In the genomic region with DNA sequence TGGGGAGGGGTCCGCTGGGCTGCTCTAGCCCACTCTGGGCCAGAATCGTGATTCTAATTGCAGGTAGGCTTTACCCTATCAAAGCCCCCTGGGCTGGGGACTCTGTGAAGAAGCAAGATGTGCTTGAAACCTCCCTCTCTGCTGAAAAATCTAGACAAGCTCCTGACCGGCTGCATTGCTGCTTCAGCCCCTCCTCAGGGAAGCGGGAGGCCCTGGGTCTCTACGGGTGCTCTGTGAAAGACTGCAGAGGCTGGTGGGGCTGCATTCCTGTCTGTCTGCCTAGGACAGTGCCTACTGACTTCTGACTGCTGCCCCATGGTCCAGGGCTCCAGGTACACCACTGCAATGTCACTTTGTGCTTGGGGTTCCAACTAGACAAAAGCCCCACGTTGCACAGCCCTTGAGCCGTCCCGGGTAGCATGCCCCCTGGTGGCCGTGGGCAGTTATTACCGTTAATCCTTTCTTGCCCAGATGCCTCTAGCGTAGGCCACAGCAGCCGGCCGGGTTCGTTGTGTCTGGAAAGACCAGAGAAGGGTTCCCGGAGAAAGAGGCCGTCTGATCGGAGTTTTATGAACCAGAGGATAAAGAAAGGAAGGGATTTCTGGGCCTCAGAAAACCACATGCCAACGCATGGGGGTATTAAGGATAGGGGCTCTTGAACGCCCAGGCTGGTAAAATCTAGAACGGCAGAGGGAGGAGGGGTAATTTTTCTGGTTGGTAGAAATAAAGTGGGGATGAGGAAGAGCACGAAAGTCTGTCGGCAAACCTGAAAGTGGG, we compare ENCODE assay signal across 8 cellular contexts. TPM values are rescaled to one million over a fixed set of nuclear protein-coding genes. Genes with fewer than 3 reads are reported as not detected.
DNase-seq lines count a peak whose midpoint lies in the region; FAIRE-seq and TF ChIP-seq lines count a peak whose summit lies in the region.

No MANE protein-coding gene starts in this region.

- no peaks in the 10 kb centered on the region for H3K4me1 Mint-ChIP-seq in activated CD4-positive, alpha-beta T cell treated with anti-CD3 and anti-CD28 coated beads, Interleukin-2, amount 10 ng/mL, durations not matched to agents 7 days and 5 days
- H3K4me1 Mint-ChIP-seq in nephron, result no peaks in the 10 kb centered on the region

- peaks cover 0 to 5% of the 10 kb centered on the region in 2 donors for H3K27me3 ChIP-seq in tibial artery

- H3K36me3 Mint-ChIP-seq in activated CD4-positive, alpha-beta T cell treated with anti-CD3 and anti-CD28 coated beads, Interleukin-2, amount 10 ng/mL, durations not matched to agents 7 days and 5 days (ENCODE audit: low read depth), result no peaks in the 10 kb centered on the region
- no peaks in the 10 kb centered on the region for H3K36me3 Mint-ChIP-seq in nephron (ENCODE audit: low read depth)

- peak; percentile 44 to 64 (median 55) for TF ChIP-seq CTCF in nephron (IDR thresholded peaks at IDR 0.05; ENCODE audit: unreplicated experiment in 3 of 3)
- TF ChIP-seq CTCF in tibial artery (IDR thresholded peaks at IDR 0.05), result peak; percentile 28 to 33

- no peak overlapping the region for H3K27ac Mint-ChIP-seq in activated CD4-positive, alpha-beta T cell treated with anti-CD3 and anti-CD28 coated beads, Interleukin-2, amount 10 ng/mL, durations not matched to agents 7 days and 5 days
- no peak overlapping the region for H3K27ac Mint-ChIP-seq in nephron

- no peak overlapping the region for H3K27ac ChIP-seq in tibial artery

- no peak overlapping the region for H3K4me3 Mint-ChIP-seq in activated CD4-positive, alpha-beta T cell treated with anti-CD3 and anti-CD28 coated beads, Interleukin-2, amount 10 ng/mL, durations not matched to agents 7 days and 5 days
- H3K4me3 Mint-ChIP-seq in nephron, result no peak overlapping the region

- no peaks in the 10 kb centered on the region for H3K9me3 Mint-ChIP-seq in activated CD4-positive, alpha-beta T cell treated with anti-CD3 and anti-CD28 coated beads, Interleukin-2, amount 10 ng/mL, durations not matched to agents 7 days and 5 days
- no peaks in the 10 kb centered on the region for H3K9me3 Mint-ChIP-seq in nephron

- POLR2A ChIA-PET in activated CD4-positive, alpha-beta T cell treated with anti-CD3 and anti-CD28 coated beads, Interleukin-2, amount 10 ng/mL, durations not matched to agents 7 days and 5 days (lab: Charles Lee), result no interaction called here

- no peaks in the 10 kb centered on the region for H3K27me3 Mint-ChIP-seq in activated CD4-positive, alpha-beta T cell treated with anti-CD3 and anti-CD28 coated beads, Interleukin-2, amount 10 ng/mL, durations not matched to agents 7 days and 5 days
- H3K27me3 Mint-ChIP-seq in nephron (ENCODE audit: low read depth), result peaks cover 35% of the 10 kb centered on the region

- no peak overlapping the region for H3K4me3 ChIP-seq in tibial artery

- FAIRE-seq in H54 (lab: Jason Lieb, UNC), result no peak

- no peaks in the 10 kb centered on the region for H3K36me3 ChIP-seq in tibial artery

- peak; percentile 53 for DNase-seq in ELR (ENCODE audit: low read depth)
- peak; percentile 61 for DNase-seq in H54 (ENCODE audit: insufficient read length, low spot score)
- DNase-seq in NCI-H1694 treated with DMSO at 0.1 percent for 48 hours (lab: John Stamatoyannopoulos, UW), result peak; percentile 72
- peak; percentile 57 for DNase-seq in activated CD4-positive, alpha-beta T cell treated with anti-CD3 and anti-CD28 coated beads, Interleukin-2, amount 10 ng/mL, durations not matched to agents 7 days and 5 days
- peak; percentile 32 for DNase-seq in effector CD4-positive, alpha-beta T cell
- DNase-seq in tibial artery, result no peak
- no peak for DNase-seq in amniotic stem cell (lab: John Stamatoyannopoulos, UW)

- no peak for TF ChIP-seq POLR2A in H54 (IDR thresholded peaks at IDR 0.05; ENCODE audit: low read depth, low read length)

- peaks cover 0 to 6% (median 6%) of the 10 kb centered on the region in 4 donors for H3K4me1 ChIP-seq in tibial artery

- intact Hi-C loops in tibial artery (cut with DNase I; ENCODE audit: low total_unique reads), result no loop called here

- H3K9me3 ChIP-seq in tibial artery, result no peaks in the 10 kb centered on the region

- CTCF ChIA-PET in activated CD4-positive, alpha-beta T cell treated with anti-CD3 and anti-CD28 coated beads, Interleukin-2, amount 10 ng/mL, durations not matched to agents 7 days and 5 days (lab: Charles Lee), result interaction anchor here (1.4 to 2.5 kb wide), 2 partner anchors 27 to 292 kb away, joined by 3 to 11 read pairs; no protein-coding TSS in a partner anchor

RNA-seq across cellular contexts. Expression of a gene that starts 15.9 kb away (rescaled TPM):
- total RNA-seq in activated CD4-positive, alpha-beta T cell treated with anti-CD3 and anti-CD28 coated beads, Interleukin-2, amount 10 ng/mL, durations not matched to agents 7 days and 5 days, result not detected

RNA-seq across cellular contexts. Expression of a gene that starts 49.2 kb away (rescaled TPM):
- under 1 TPM in 1 of 2 experiments, not detected in 1; 0.06 TPM for total RNA-seq in activated CD4-positive, alpha-beta T cell treated with anti-CD3 and anti-CD28 coated beads, Interleukin-2, amount 10 ng/mL, durations not matched to agents 7 days and 5 days

Comparison
In these comparisons a context has a peak if more than half of its experiments do, and no peak if none do; other contexts are left out.
1. DNase-seq: peak in ELR (single experiment), H54 (single experiment), NCI-H1694 treated with DMSO at 0.1 percent for 48 hours (single experiment), activated CD4-positive, alpha-beta T cell treated with anti-CD3 and anti-CD28 coated beads, Interleukin-2, amount 10 ng/mL, durations not matched to agents 7 days and 5 days (single experiment) and effector CD4-positive, alpha-beta T cell (single experiment); none in tibial artery (0 of 2) and amniotic stem cell (single experiment).